14 cellular contexts compared by ENCODE assay signal in genomic region chr11:17846852-17847453, GRCh38.
DNase-seq lines count a peak whose midpoint lies in the region; ATAC-seq, FAIRE-seq and TF ChIP-seq lines count a peak whose summit lies in the region.
"Had no signal": no experiment of that assay in that cellular context is flagged by ENCODE, and none has a peak within 500 bp of the region (broad histone marks: within the 10 kb centered on the region; RNA-seq: fewer than 3 reads in every experiment).

No MANE protein-coding gene starts in this region.

- WGBS in right cardiac atrium = 64% methylated on average over 7 of the region's 7 CpGs

- no peaks in the 10 kb centered on the region for H3K4me1 ChIP-seq in A673 (ENCODE audit: insufficient read depth, low read length, poor library complexity, severe bottlenecking)
- H3K4me1 ChIP-seq in HCT116 (ENCODE audit: control insufficient read depth in 1 of 2, insufficient read depth in 2 of 2, low read length in 2 of 2) = peaks cover 0 to 23% of the 10 kb centered on the region in 2 experiments; a peak in 2 of 4 replicates
- H3K4me1 ChIP-seq in astrocyte (ENCODE audit: insufficient read depth, low read length) = peaks cover 16% of the 10 kb centered on the region
- no peaks in the 10 kb centered on the region for H3K4me1 ChIP-seq in right cardiac atrium (ENCODE audit: control insufficient read depth, insufficient read depth, low read length)
- H3K4me1 ChIP-seq: Caco-2, Peyer's patch had no signal

- no peak for TF ChIP-seq POLR2A in HCT116 (IDR thresholded peaks at IDR 0.05; ENCODE audit: borderline replicate concordance, extremely low read depth, insufficient read depth, insufficient read length)

- ATAC-seq in HCT116 (peak; percentile 76), right cardiac atrium (peak; percentile 39 to 49), GM18873 (IDR thresholded peaks at IDR 0.05; ENCODE audit: low FRiP score, unreplicated experiment) (no peak), GM21423 (IDR thresholded peaks at IDR 0.05; ENCODE audit: unreplicated experiment) (no peak)
- ATAC-seq: activated T-cell treated with anti-CD3 and anti-CD28 coated beads, Interleukin-2, amount 50 U/mL, for 4 hours; natural killer cell treated with Interleukin-12 subunit alpha and Interleukin-12 subunit beta and Interleukin-15 and Interleukin-18, amount 100 ng/mL, for 72 hours; stimulated activated naive B cell treated with anti-CD40 and anti-IgM and Interleukin-4, amounts not matched to agents 10 μg/mL and 1 μg/mL and 100 μg/mL, for 72 hours had no signal

- no peaks in the 10 kb centered on the region for H3K36me3 Mint-ChIP-seq in astrocyte (ENCODE audit: low read depth, unreplicated experiment)
- H3K36me3 Mint-ChIP-seq: natural killer cell treated with Interleukin-12 subunit alpha and Interleukin-12 subunit beta and Interleukin-15 and Interleukin-18, amount 100 ng/mL, for 72 hours had no signal

- H3K9me2 ChIP-seq in HCT116 (ENCODE audit: insufficient read depth) = no peaks in the 10 kb centered on the region

- no peak overlapping the region for H3K9ac ChIP-seq in HCT116 (ENCODE audit: low read length)
- no peak overlapping the region for H3K9ac ChIP-seq in astrocyte (ENCODE audit: low read length)

- H3K27me3 Mint-ChIP-seq in astrocyte (ENCODE audit: low read depth, unreplicated experiment) = no peaks in the 10 kb centered on the region
- H3K27me3 Mint-ChIP-seq: natural killer cell treated with Interleukin-12 subunit alpha and Interleukin-12 subunit beta and Interleukin-15 and Interleukin-18, amount 100 ng/mL, for 72 hours; stimulated activated naive B cell treated with anti-CD40 and anti-IgM and Interleukin-4, amounts not matched to agents 10 μg/mL and 1 μg/mL and 100 μg/mL, for 72 hours had no signal

- intact Hi-C loops in A673 (cut with micrococcal nuclease; ENCODE audit: unreplicated experiment) = no loop called here
- intact Hi-C loops in HCT116 (cut with micrococcal nuclease) = no loop called here
- intact Hi-C loops in right cardiac atrium (cut with DNase I) = loop anchor here in 1 of 4 donors (10.0 kb wide), 1 partner anchor 82 kb away; no protein-coding TSS in a partner anchor

- H3K27ac Mint-ChIP-seq in astrocyte (ENCODE audit: unreplicated experiment) = no peak overlapping the region
- H3K27ac Mint-ChIP-seq: natural killer cell treated with Interleukin-12 subunit alpha and Interleukin-12 subunit beta and Interleukin-15 and Interleukin-18, amount 100 ng/mL, for 72 hours; stimulated activated naive B cell treated with anti-CD40 and anti-IgM and Interleukin-4, amounts not matched to agents 10 μg/mL and 1 μg/mL and 100 μg/mL, for 72 hours had no signal

- CTCF ChIA-PET in A673 (lab: Charles Lee) (no interaction called here), HCT116 (lab: Charles Lee) (interaction anchor here (3.4 kb wide), 1 partner anchor 116 kb away, joined by 13 read pairs; no protein-coding TSS in a partner anchor)

- RAD21 ChIA-PET in HCT116 (lab: Charles Lee; ENCODE audit: low non-redundant PET in 1 of 2, low total read pairs in 2 of 2, uncharacterized antibody in 2 of 2, unreplicated experiment in 2 of 2) = no interaction called here

- H3K4me3 ChIP-seq in A673 (ENCODE audit: low read depth, low read length, poor library complexity, severe bottlenecking) (no peak overlapping the region), HCT116 (replicated peaks in 1 of 2; ENCODE audit: low read depth in 1 of 2, low read length in 2 of 2) (no peak overlapping the region), astrocyte (ENCODE audit: insufficient read depth, low read depth, low read length) (no peak overlapping the region), right cardiac atrium (ENCODE audit: low read length) (no peak overlapping the region)
- H3K4me3 ChIP-seq: Peyer's patch had no signal

- H3K79me2 ChIP-seq in HCT116 (ENCODE audit: insufficient read depth, low read length) (no peaks in the 10 kb centered on the region), astrocyte (ENCODE audit: insufficient read depth, low read length) (no peaks in the 10 kb centered on the region)

- no peaks in the 10 kb centered on the region for H4K20me1 ChIP-seq in HCT116 (ENCODE audit: insufficient read depth)
- H4K20me1 ChIP-seq in astrocyte (ENCODE audit: insufficient read depth, low read length) = peaks cover 6% of the 10 kb centered on the region

- H3K9me3 ChIP-seq in A673 (ENCODE audit: low read depth, low read length, poor library complexity, severe bottlenecking) (no peaks in the 10 kb centered on the region), HCT116 (ENCODE audit: control insufficient read depth in 1 of 2, insufficient read depth in 1 of 2, low read depth in 1 of 2, low read length in 2 of 2) (no peaks in the 10 kb centered on the region), astrocyte (ENCODE audit: insufficient read depth, low read depth, low read length) (no peaks in the 10 kb centered on the region), right cardiac atrium (ENCODE audit: control insufficient read depth, low read length) (no peaks in the 10 kb centered on the region)
- H3K9me3 ChIP-seq: Caco-2, Peyer's patch had no signal

- peak; percentile 51 for TF ChIP-seq RAD21 in HCT116 (IDR thresholded peaks at IDR 0.05; ENCODE audit: low read depth)

- no peak overlapping the region for H3K4me3 Mint-ChIP-seq in astrocyte (ENCODE audit: unreplicated experiment)
- H3K4me3 Mint-ChIP-seq: activated T-cell treated with anti-CD3 and anti-CD28 coated beads, Interleukin-2, amount 50 U/mL, for 4 hours; natural killer cell treated with Interleukin-12 subunit alpha and Interleukin-12 subunit beta and Interleukin-15 and Interleukin-18, amount 100 ng/mL, for 72 hours; stimulated activated naive B cell treated with anti-CD40 and anti-IgM and Interleukin-4, amounts not matched to agents 10 μg/mL and 1 μg/mL and 100 μg/mL, for 72 hours had no signal

- no peaks in the 10 kb centered on the region for H3K9me3 Mint-ChIP-seq in astrocyte (ENCODE audit: unreplicated experiment)
- H3K9me3 Mint-ChIP-seq: activated T-cell treated with anti-CD3 and anti-CD28 coated beads, Interleukin-2, amount 50 U/mL, for 4 hours; natural killer cell treated with Interleukin-12 subunit alpha and Interleukin-12 subunit beta and Interleukin-15 and Interleukin-18, amount 100 ng/mL, for 72 hours had no signal

- H2AFZ ChIP-seq in HCT116 (ENCODE audit: low read depth, low read length, poor library complexity, severe bottlenecking) = no peak overlapping the region
- no peak overlapping the region for H2AFZ ChIP-seq in astrocyte (ENCODE audit: low read depth, low read length)

- H3K4me1 Mint-ChIP-seq in astrocyte (ENCODE audit: low read depth, unreplicated experiment) = peaks cover 6% of the 10 kb centered on the region
- H3K4me1 Mint-ChIP-seq: stimulated activated naive B cell treated with anti-CD40 and anti-IgM and Interleukin-4, amounts not matched to agents 10 μg/mL and 1 μg/mL and 100 μg/mL, for 72 hours had no signal

- no TSS peak for BruUV-seq in A673 (replicated peaks; lab: Mats Ljungman, UMichigan)
- BruUV-seq in HCT116 (replicated peaks; lab: Mats Ljungman, UMichigan) = no TSS peak

- H3K36me3 ChIP-seq in A673 (ENCODE audit: insufficient read depth, low read length, poor library complexity, severe bottlenecking) (no peaks in the 10 kb centered on the region), HCT116 (ENCODE audit: control insufficient read depth in 1 of 2, insufficient read depth in 2 of 2, low read length in 2 of 2) (no peaks in the 10 kb centered on the region), astrocyte (ENCODE audit: insufficient read depth, low read length) (no peaks in the 10 kb centered on the region)
- H3K36me3 ChIP-seq: Peyer's patch had no signal

- H3K27me3 ChIP-seq in A673 (replicated peaks; ENCODE audit: insufficient read depth, low read depth, low read length, poor library complexity) = no peaks in the 10 kb centered on the region
- no peaks in the 10 kb centered on the region for H3K27me3 ChIP-seq in HCT116 (ENCODE audit: insufficient read depth, low read length)
- no peaks in the 10 kb centered on the region for H3K27me3 ChIP-seq in astrocyte (ENCODE audit: insufficient read depth, low read length)
- H3K27me3 ChIP-seq in right cardiac atrium (ENCODE audit: control insufficient read depth, insufficient read depth) = no peaks in the 10 kb centered on the region
- H3K27me3 ChIP-seq: Peyer's patch had no signal

- POLR2A ChIA-PET in A673 (lab: Charles Lee; ENCODE audit: low non-redundant PET) = no interaction called here
- POLR2A ChIA-PET in HCT116 (lab: Charles Lee) = no interaction called here

- DNase-seq in A673 (ENCODE audit: low spot score) = no peak
- no peak for DNase-seq in HCT116 (ENCODE audit: low read depth, low spot score)
- peak; percentile 65 for DNase-seq in astrocyte (ENCODE audit: low read depth)
- DNase-seq in right cardiac atrium = peak in 2 of 3 donors; percentile 20 to 34
- no peak for DNase-seq in stimulated activated CD4-positive, alpha-beta T cell treated with anti-CD3 and anti-CD28 coated beads, Interleukin-2, amount 100 ng/mL, for 24 hours
- no peak for DNase-seq in CD1c-positive myeloid dendritic cell (ENCODE audit: extremely low spot score)
- DNase-seq: activated T-cell treated with anti-CD3 and anti-CD28 coated beads, Interleukin-2, amount 50 U/mL, for 4 hours; foreskin melanocyte; Peyer's patch; stimulated activated naive B cell treated with anti-CD40 and anti-IgM and Interleukin-4, amounts not matched to agents 10 μg/mL and 1 μg/mL and 100 μg/mL, for 72 hours had no signal

- H3K27ac ChIP-seq in A673 (ENCODE audit: low read depth, low read length, poor library complexity, severe bottlenecking) (no peak overlapping the region), HCT116 (ENCODE audit: low read depth, low read length) (no peak overlapping the region), astrocyte (ENCODE audit: low read depth, low read length) (no peak overlapping the region), right cardiac atrium (ENCODE audit: low read length) (no peak overlapping the region)
- H3K27ac ChIP-seq: Peyer's patch had no signal

- no peak overlapping the region for H3K4me2 ChIP-seq in HCT116 (ENCODE audit: low read length)
- no peak overlapping the region for H3K4me2 ChIP-seq in astrocyte (ENCODE audit: low read length)

- TF ChIP-seq CTCF in A673 (conservative IDR thresholded peaks at IDR 0.05; ENCODE audit: low read depth, low read length) = 0 out of 2 replicates have a peak, but pooled peaks have one; percentile 11
- peak; percentile 25 to 40 (median 37); a peak in 4 of 6 replicates for TF ChIP-seq CTCF in HCT116 (IDR thresholded peaks at IDR 0.05 in 2 of 3, conservative IDR thresholded peaks at IDR 0.05 in 1 of 3; ENCODE audit: borderline replicate concordance in 1 of 3, insufficient read depth in 1 of 3, low read depth in 2 of 3, low read length in 2 of 3)
- peak; percentile 24 for TF ChIP-seq CTCF in astrocyte (IDR thresholded peaks at IDR 0.05; ENCODE audit: insufficient read depth, low read depth, low read length)

- FAIRE-seq in astrocyte (lab: Jason Lieb, UNC) = no peak

TF ChIP-seq in HCT116, 20 proteins besides CTCF, POLR2A, EP300 and RAD21 (continues in another document):
- TF ChIP-seq EGR1 (IDR thresholded peaks at IDR 0.05; ENCODE audit: low read depth) (no peak), FOSL1 (IDR thresholded peaks at IDR 0.05; ENCODE audit: low read depth) (no peak)

Comparison
In these comparisons a context has a peak if more than half of its experiments do, and no peak if none do; other contexts are left out.
1. DNase-seq: peak in astrocyte (single experiment) and right cardiac atrium (2 of 3); none in A673 (single experiment), HCT116 (single experiment), stimulated activated CD4-positive, alpha-beta T cell treated with anti-CD3 and anti-CD28 coated beads, Interleukin-2, amount 100 ng/mL, for 24 hours (0 of 2) and CD1c-positive myeloid dendritic cell (single experiment).
2. ATAC-seq: peak in HCT116 (single experiment) and right cardiac atrium (2 of 2); none in GM18873 (single experiment) and GM21423 (single experiment).
3. Peak in every context shown above with its lines, with median percentiles within 50 percentile points of each other: CTCF ChIP-seq.